8 cellular contexts compared by ENCODE assay signal in the genomic region with DNA sequence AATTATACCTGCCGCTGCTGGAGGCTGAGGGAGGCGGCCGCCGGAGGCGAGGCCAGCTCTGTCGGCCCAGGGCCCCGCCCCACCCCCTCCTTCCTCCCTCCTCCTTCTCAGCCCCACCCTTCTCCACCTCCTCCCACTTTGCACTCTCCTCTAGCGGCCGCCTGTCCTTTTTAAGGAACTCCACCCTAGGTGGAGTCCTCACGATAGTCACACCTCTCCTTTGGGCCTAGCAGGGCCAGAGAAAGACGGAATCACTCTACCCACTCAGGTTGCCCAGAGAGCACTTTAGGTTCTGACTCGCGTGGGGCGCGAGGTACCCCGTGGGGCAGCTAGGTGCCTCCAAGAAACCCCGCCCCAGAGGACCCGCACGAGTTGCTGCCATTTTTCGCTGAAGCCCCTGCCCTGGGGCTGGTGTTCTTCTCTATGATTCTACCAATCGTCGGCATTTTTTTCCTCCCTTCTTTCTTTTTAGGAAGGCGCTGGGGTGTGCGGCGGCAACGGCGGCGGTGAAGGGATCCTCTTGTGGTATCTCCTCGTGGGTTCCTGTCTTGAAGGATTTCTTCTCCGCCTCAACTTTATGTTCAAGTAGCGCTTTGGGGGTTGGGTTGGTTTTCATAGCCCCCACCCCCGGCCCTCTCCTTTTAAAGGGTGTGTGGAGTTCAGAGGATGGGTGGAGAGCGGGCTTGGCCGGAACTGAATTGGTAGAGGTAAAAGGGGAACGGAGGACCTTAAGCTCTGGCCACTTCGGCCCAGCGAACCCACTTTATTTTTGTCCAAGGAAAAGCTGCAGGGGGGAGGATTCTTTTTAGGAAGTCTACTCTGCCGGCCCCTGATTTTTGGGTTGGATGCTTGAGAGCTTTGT. TPM values are rescaled to one million over a fixed set of nuclear protein-coding genes. Genes with fewer than 3 reads are reported as not detected.
A peak's percentile ranks its signal among the peaks of the same experiment; 100 is the strongest.
DNase-seq lines count a peak whose midpoint lies in the region; ATAC-seq and TF ChIP-seq lines count a peak whose summit lies in the region.

A gene (plus strand): TSS at position 136 of the 862 bp plus-strand sequence. CDS start 979 bp downstream, outside the sequence.

- ATAC-seq in GM18519 (IDR thresholded peaks at IDR 0.05; ENCODE audit: low FRiP score, unreplicated experiment) (peak; percentile 39), HG02798 (IDR thresholded peaks at IDR 0.05; ENCODE audit: poor library complexity, unreplicated experiment) (peak; percentile 76), right lobe of liver (peak in 3 of 4 donors; percentile 40 to 53 (median 41))

- 22% methylated on average over 35 of the region's 38 CpGs for WGBS in right lobe of liver (ENCODE audit: insufficient coverage, low coverage, low lambda C conversion rate, missing lambda C conversion rate)

- no peak for TF ChIP-seq CTCF in right lobe of liver (IDR thresholded peaks at IDR 0.05)

- DNase-seq in T follicular helper cell (ENCODE audit: low read depth) (peak; percentile 7), right lobe of liver (peak in 1 of 3 donors; percentile 24), GM19240 (ENCODE audit: insufficient read length, low spot score) (no peak), SJCRH30 (no peak)
- DNase-seq in central memory CD4-positive, alpha-beta T cell = peak; percentile 21
- peak; percentile 1 for DNase-seq in stimulated activated CD8-positive, alpha-beta memory T cell treated with anti-CD3 and anti-CD28 coated beads, Interleukin-15, amount 100 ng/mL, for 1 hour (ENCODE audit: low read depth)

- H3K27ac ChIP-seq in right lobe of liver (no peak within 1 kb of the TSS), SJCRH30 (no peak within 1 kb of the TSS)

- H3K27me3 ChIP-seq in right lobe of liver (no peaks in the 10 kb centered on the region), SJCRH30 (no peaks in the 10 kb centered on the region)

- H3K4me3 ChIP-seq in right lobe of liver (peak within 1 kb of the TSS; percentile 25 to 46 (median 32)), SJCRH30 (no peak within 1 kb of the TSS)

- H3K9me3 ChIP-seq in right lobe of liver (no peaks in the 10 kb centered on the region), SJCRH30 (replicated peaks) (no peaks in the 10 kb centered on the region)

- TF ChIP-seq POLR2A in right lobe of liver (IDR thresholded peaks at IDR 0.05) = no peak

- H3K36me3 ChIP-seq in right lobe of liver (no peaks in the 10 kb centered on the region), SJCRH30 (no peaks in the 10 kb centered on the region)

- intact Hi-C loops in right lobe of liver (cut with DNase I) = no loop called here

- H3K4me1 ChIP-seq in right lobe of liver (no peaks in the 10 kb centered on the region), SJCRH30 (no peaks in the 10 kb centered on the region)

RNA-seq across cellular contexts. Expression of the gene that starts here (rescaled TPM):
- total RNA-seq in right lobe of liver = under 1 TPM; 0.44 to 0.61 (median 0.52) TPM
- not detected in 2 replicates for total RNA-seq in SJCRH30 (2014; rRNA removed; shearing (Covaris generic))

Comparison
In these comparisons a context has a peak if more than half of its experiments do, and no peak if none do; other contexts are left out.
1. Peak in ATAC-seq and H3K4me3 ChIP-seq in right lobe of liver; RNA of the gene not detected or under 1 TPM.
2. DNase-seq: peak in T follicular helper cell (single experiment), central memory CD4-positive, alpha-beta T cell (single experiment) and stimulated activated CD8-positive, alpha-beta memory T cell treated with anti-CD3 and anti-CD28 coated beads, Interleukin-15, amount 100 ng/mL, for 1 hour (single experiment); none in GM19240 (single experiment) and SJCRH30 (0 of 2).
3. Peak in every context shown above with its lines, with median percentiles within 50 percentile points of each other: ATAC-seq.